ENCODE assay signal across 10 cellular contexts in the genomic region with DNA sequence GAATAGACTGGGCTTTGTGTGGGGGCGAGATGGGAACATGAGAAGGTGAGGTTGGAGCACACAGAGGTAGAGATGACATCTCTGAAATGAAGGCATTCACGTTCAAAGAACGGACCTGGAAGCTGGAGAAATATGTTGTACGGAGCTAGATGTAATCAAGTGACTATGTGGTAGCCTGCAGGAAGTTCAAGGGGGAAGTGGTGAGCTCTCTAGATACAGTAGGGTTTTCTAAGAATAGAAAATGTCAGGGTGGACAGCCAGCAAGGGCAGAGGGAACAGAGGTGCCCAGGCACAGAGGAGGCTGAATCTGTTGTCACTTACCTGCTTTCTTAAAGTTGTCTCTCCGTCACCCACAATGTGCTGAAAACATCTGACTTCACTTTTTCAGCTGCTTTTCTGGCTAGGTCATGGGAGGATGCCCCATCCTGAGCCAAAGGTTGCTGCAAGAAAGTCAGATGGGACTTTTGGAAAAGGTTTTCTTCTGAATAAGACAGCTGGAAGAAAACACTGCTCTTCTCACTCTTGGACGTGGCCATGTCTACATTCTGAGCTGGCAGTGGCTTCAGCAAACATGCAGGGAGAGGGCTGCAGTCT.
DNase-seq lines count a peak whose midpoint lies in the region; ATAC-seq and TF ChIP-seq lines count a peak whose summit lies in the region.
"Had no signal": no experiment of that assay in that cellular context is flagged by ENCODE, and none has a peak within 500 bp of the region (broad histone marks: within the 10 kb centered on the region; RNA-seq: fewer than 3 reads in every experiment).

No MANE protein-coding gene starts in this region.

- H3F3A ChIP-seq in Loucy (ENCODE audit: low read depth): no peaks in the 10 kb centered on the region

- H3K4me3 Mint-ChIP-seq in activated CD8-positive, alpha-beta T cell treated with anti-CD3 and anti-CD28 coated beads for 36 hours: no peak overlapping the region
- H3K4me3 Mint-ChIP-seq in activated T-helper 17 cell treated with anti-CD3 and anti-CD28 coated beads, Interleukin-2, amount 50 U/mL, for 72 hours: no peak overlapping the region

- intact Hi-C loops in activated CD8-positive, alpha-beta T cell treated with anti-CD3 and anti-CD28 coated beads for 36 hours (cut with micrococcal nuclease): no loop called here
- intact Hi-C loops in mucosa of descending colon (cut with DNase I, micrococcal nuclease): no loop called here

- H3K4me3 ChIP-seq in Loucy (ENCODE audit: low read length, poor library complexity, severe bottlenecking) (no peak overlapping the region), mucosa of descending colon (no peak overlapping the region)
- H3K4me3 ChIP-seq: gastrocnemius medialis, thoracic aorta had no signal

- H3K9me3 Mint-ChIP-seq in activated CD8-positive, alpha-beta T cell treated with anti-CD3 and anti-CD28 coated beads for 36 hours: no peaks in the 10 kb centered on the region
- H3K9me3 Mint-ChIP-seq in activated T-helper 17 cell treated with anti-CD3 and anti-CD28 coated beads, Interleukin-2, amount 50 U/mL, for 72 hours: no peaks in the 10 kb centered on the region

- ATAC-seq in GM18907 (IDR thresholded peaks at IDR 0.05; ENCODE audit: unreplicated experiment) (peak; percentile 53), mucosa of descending colon (peak; percentile 45)
- ATAC-seq in activated CD8-positive, alpha-beta T cell treated with anti-CD3 and anti-CD28 coated beads for 36 hours: peak; percentile 30
- ATAC-seq in activated T-helper 17 cell treated with anti-CD3 and anti-CD28 coated beads, Interleukin-2, amount 50 U/mL, for 72 hours (replicated peaks): no peak
- ATAC-seq: gastrocnemius medialis had no signal

- in situ Hi-C loops in GM13977 (cut with MboI; ENCODE audit: low pct_unique_long_range_greater_than_20kb, low sequenced_read_pairs, unreplicated experiment): no loop called here

- H2AFZ ChIP-seq in Loucy (ENCODE audit: low read length): no peak overlapping the region

- no peak overlapping the region for H3K9ac ChIP-seq in Loucy (ENCODE audit: low read depth, low read length, poor library complexity, severe bottlenecking)

- CTCF ChIA-PET in activated CD8-positive, alpha-beta T cell treated with anti-CD3 and anti-CD28 coated beads for 36 hours (lab: Charles Lee): interaction anchor here (0.5 kb wide), 1 partner anchor 458 kb away, joined by 3 read pairs; no protein-coding TSS in a partner anchor

- H4K20me1 ChIP-seq in Loucy (ENCODE audit: insufficient read depth, low read length, poor library complexity, severe bottlenecking): no peaks in the 10 kb centered on the region

- no peaks in the 10 kb centered on the region for H3K36me3 ChIP-seq in Loucy (ENCODE audit: insufficient read depth, low read length)
- no peaks in the 10 kb centered on the region for H3K36me3 ChIP-seq in mucosa of descending colon (ENCODE audit: low read depth)
- H3K36me3 ChIP-seq: gastrocnemius medialis, thoracic aorta had no signal

- H3K36me3 Mint-ChIP-seq in activated CD8-positive, alpha-beta T cell treated with anti-CD3 and anti-CD28 coated beads for 36 hours (ENCODE audit: low read depth): no peaks in the 10 kb centered on the region
- H3K36me3 Mint-ChIP-seq in activated T-helper 17 cell treated with anti-CD3 and anti-CD28 coated beads, Interleukin-2, amount 50 U/mL, for 72 hours (ENCODE audit: low read depth): no peaks in the 10 kb centered on the region

- POLR2A ChIA-PET in activated CD8-positive, alpha-beta T cell treated with anti-CD3 and anti-CD28 coated beads for 36 hours (lab: Charles Lee): no interaction called here

- H3K4me1 ChIP-seq in Loucy (ENCODE audit: insufficient read depth, low read length, poor library complexity, severe bottlenecking) (peaks cover 11% of the 10 kb centered on the region), mucosa of descending colon (ENCODE audit: low read depth) (no peaks in the 10 kb centered on the region)
- H3K4me1 ChIP-seq: gastrocnemius medialis had no signal

- no peak for DNase-seq in activated CD8-positive, alpha-beta T cell treated with anti-CD3 and anti-CD28 coated beads for 36 hours
- no peak for DNase-seq in mucosa of descending colon
- no peak for DNase-seq in GM13977 (ENCODE audit: low spot score)
- no peak for DNase-seq in effector CD8-positive, alpha-beta T cell (lab: John Stamatoyannopoulos, UW)
- DNase-seq: COR-L47, gastrocnemius medialis had no signal

- peaks cover 13% of the 10 kb centered on the region for H3K4me1 Mint-ChIP-seq in activated CD8-positive, alpha-beta T cell treated with anti-CD3 and anti-CD28 coated beads for 36 hours (ENCODE audit: low read depth)
- H3K4me1 Mint-ChIP-seq in activated T-helper 17 cell treated with anti-CD3 and anti-CD28 coated beads, Interleukin-2, amount 50 U/mL, for 72 hours: no peaks in the 10 kb centered on the region

- TF ChIP-seq CTCF in Loucy (conservative IDR thresholded peaks at IDR 0.05; ENCODE audit: low read length) (no peak), mucosa of descending colon (IDR thresholded peaks at IDR 0.05) (no peak), GM13977 (IDR thresholded peaks at IDR 0.05; ENCODE audit: extremely low read depth, insufficient read depth, missing control alignments) (no peak)
- TF ChIP-seq CTCF in activated CD8-positive, alpha-beta T cell treated with anti-CD3 and anti-CD28 coated beads for 36 hours (IDR thresholded peaks at IDR 0.05): no peak

- no peaks in the 10 kb centered on the region for H3K27me3 ChIP-seq in Loucy (ENCODE audit: insufficient read depth, low read length, poor library complexity, severe bottlenecking)

- H3K27me3 Mint-ChIP-seq in activated CD8-positive, alpha-beta T cell treated with anti-CD3 and anti-CD28 coated beads for 36 hours: peaks cover 17% of the 10 kb centered on the region
- H3K27me3 Mint-ChIP-seq in activated T-helper 17 cell treated with anti-CD3 and anti-CD28 coated beads, Interleukin-2, amount 50 U/mL, for 72 hours: peaks cover 25% of the 10 kb centered on the region

- H3K27ac Mint-ChIP-seq in activated CD8-positive, alpha-beta T cell treated with anti-CD3 and anti-CD28 coated beads for 36 hours: no peak overlapping the region
- H3K27ac Mint-ChIP-seq in activated T-helper 17 cell treated with anti-CD3 and anti-CD28 coated beads, Interleukin-2, amount 50 U/mL, for 72 hours: no peak overlapping the region

- peak overlapping the region; percentile 55 for H3K4me2 ChIP-seq in Loucy (ENCODE audit: low read depth, low read length, poor library complexity, severe bottlenecking)

- H3K9me2 ChIP-seq in Loucy (replicated peaks; ENCODE audit: low read depth, low read length): no peaks in the 10 kb centered on the region

- H3K79me2 ChIP-seq in Loucy (ENCODE audit: insufficient read depth, low read length): no peaks in the 10 kb centered on the region

- H3K9me3 ChIP-seq in Loucy (ENCODE audit: insufficient read depth, low read depth, low read length) (no peaks in the 10 kb centered on the region), mucosa of descending colon (no peaks in the 10 kb centered on the region)
- H3K9me3 ChIP-seq: gastrocnemius medialis, thoracic aorta had no signal
